20 cellular contexts compared by ENCODE assay signal in the genomic region with DNA sequence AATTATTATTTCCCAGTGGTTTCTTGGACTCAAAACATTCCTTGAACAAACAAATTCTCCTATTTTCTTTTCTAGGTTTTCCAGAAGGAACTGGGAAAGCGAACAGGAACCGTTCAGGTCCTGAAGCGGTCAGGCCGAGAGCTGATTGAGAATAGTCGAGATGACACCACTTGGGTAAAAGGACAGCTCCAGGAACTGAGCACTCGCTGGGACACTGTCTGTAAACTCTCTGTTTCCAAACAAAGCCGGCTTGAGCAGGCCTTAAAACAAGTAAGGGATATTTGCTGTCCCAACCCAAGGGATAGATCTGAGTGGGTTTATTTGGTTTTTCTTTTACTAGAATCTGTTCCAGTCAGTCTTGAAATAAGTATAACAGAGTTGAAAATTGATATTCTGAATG. TPM values are rescaled to one million over a fixed set of nuclear protein-coding genes. Genes with fewer than 3 reads are reported as not detected.
DNase-seq lines count a peak whose midpoint lies in the region; ATAC-seq and TF ChIP-seq lines count a peak whose summit lies in the region.
"Had no signal": no experiment of that assay in that cellular context is flagged by ENCODE, and none has a peak within 500 bp of the region (broad histone marks: within the 10 kb centered on the region; RNA-seq: fewer than 3 reads in every experiment).

No MANE protein-coding gene starts in this region.

- TF ChIP-seq CTCF in right atrium auricular region (IDR thresholded peaks at IDR 0.05) (no peak), endothelial cell (IDR thresholded peaks at IDR 0.05; ENCODE audit: unreplicated experiment) (no peak)

- H3K27me3 Mint-ChIP-seq in endothelial cell (ENCODE audit: unreplicated experiment): peaks cover 5% of the 10 kb centered on the region
- H3K27me3 Mint-ChIP-seq: IgD-negative memory B cell had no signal

- H3K27me3 ChIP-seq in right atrium auricular region (no peaks in the 10 kb centered on the region), SJSA1 (replicated peaks) (no peaks in the 10 kb centered on the region)
- H3K27me3 ChIP-seq: tibial artery had no signal

- no peaks in the 10 kb centered on the region for H3K9me3 Mint-ChIP-seq in endothelial cell (ENCODE audit: unreplicated experiment)
- H3K9me3 Mint-ChIP-seq: IgD-negative memory B cell; nephron progenitor cell; T-helper 2 cell treated with Interferon-gamma antibody and Interleukin-4, amounts not matched to agents 5 μg/mL and 100 μg/mL, for 36 hours had no signal

- ATAC-seq in Right ventricle myocardium superior (ENCODE audit: poor library complexity) (no peak), GM18870 (IDR thresholded peaks at IDR 0.05; ENCODE audit: unreplicated experiment) (no peak)
- ATAC-seq: Right ventricle myocardium inferior; stimulated activated naive CD8-positive, alpha-beta T cell treated with anti-CD3 and anti-CD28 coated beads, Interleukin-15, Interleukin-2, amounts not matched to agents 100 U/mL and 50 U/mL, for 24 hours had no signal

- H3K4me1 ChIP-seq in right atrium auricular region (peaks cover 0 to 24% of the 10 kb centered on the region in 2 donors), SJSA1 (replicated peaks) (peaks cover 20% of the 10 kb centered on the region)
- H3K4me1 ChIP-seq: tibial artery had no signal

- H3K27ac Mint-ChIP-seq in endothelial cell (ENCODE audit: unreplicated experiment): no peak overlapping the region
- H3K27ac Mint-ChIP-seq: IgD-negative memory B cell; nephron progenitor cell; T-helper 2 cell treated with Interferon-gamma antibody and Interleukin-4, amounts not matched to agents 5 μg/mL and 100 μg/mL, for 36 hours had no signal

- H3K4me1 Mint-ChIP-seq in endothelial cell (ENCODE audit: unreplicated experiment): peaks cover 13% of the 10 kb centered on the region
- H3K4me1 Mint-ChIP-seq: IgD-negative memory B cell, nephron progenitor cell had no signal

- H3K36me3 ChIP-seq in right atrium auricular region (peaks cover 96% of the 10 kb centered on the region), SJSA1 (peaks cover 98% of the 10 kb centered on the region)

- DNase-seq in right atrium auricular region (ENCODE audit: low spot score) (no peak), Right ventricle myocardium superior (no peak), SJSA1 (ENCODE audit: low read depth in 1 of 2, low spot score in 2 of 2) (no peak), medulla oblongata (ENCODE audit: extremely low spot score) (peak; percentile 66), NCI-H2081 (lab: John Stamatoyannopoulos, UW) (no peak), endothelial cell (ENCODE audit: low spot score) (no peak)
- DNase-seq: activated CD4-positive, alpha-beta T cell treated with anti-CD3 and anti-CD28 coated beads for 1 hour; cerebellar nuclear complex; mammary epithelial cell; MV-4-11; NCI-H146; NCI-H2107; nephron progenitor cell; small intestine; stimulated activated naive CD8-positive, alpha-beta T cell treated with anti-CD3 and anti-CD28 coated beads, Interleukin-15, Interleukin-2, amounts not matched to agents 100 U/mL and 50 U/mL, for 24 hours; tibial artery had no signal

- no peak overlapping the region for H3K4me3 Mint-ChIP-seq in endothelial cell (ENCODE audit: unreplicated experiment)
- H3K4me3 Mint-ChIP-seq: IgD-negative memory B cell; nephron progenitor cell; T-helper 2 cell treated with Interferon-gamma antibody and Interleukin-4, amounts not matched to agents 5 μg/mL and 100 μg/mL, for 36 hours had no signal

- H3K4me3 ChIP-seq in right atrium auricular region: no peak overlapping the region
- H3K4me3 ChIP-seq in SJSA1: no peak overlapping the region
- H3K4me3 ChIP-seq: tibial artery had no signal

- H3K27ac ChIP-seq in right atrium auricular region: peak overlapping the region; percentile 19 to 59
- H3K27ac ChIP-seq in SJSA1: peak overlapping the region; percentile 83
- H3K27ac ChIP-seq: tibial artery had no signal

- intact Hi-C loops in Right ventricle myocardium superior (cut with DNase I): loop anchor here (10.0 kb wide), 1 partner anchor 157 kb away; no protein-coding TSS in a partner anchor

- no peaks in the 10 kb centered on the region for H3K9me3 ChIP-seq in right atrium auricular region
- H3K9me3 ChIP-seq in SJSA1 (replicated peaks): no peaks in the 10 kb centered on the region
- H3K9me3 ChIP-seq: tibial artery had no signal

- H3K36me3 Mint-ChIP-seq in endothelial cell (ENCODE audit: low read depth, unreplicated experiment): peaks cover 58% of the 10 kb centered on the region

RNA-seq across cellular contexts. Expression of a gene that starts 39.4 kb away (rescaled TPM):
- total RNA-seq in right atrium auricular region (1 to 10 TPM; 1.4 to 3.2 TPM), Right ventricle myocardium superior (0.30 TPM), endothelial cell (ENCODE audit: unreplicated experiment) (not detected)
- total RNA-seq in SJSA1 (2014; rRNA removed; shearing (Covaris generic)): not detected in 2 replicates
